ENCODE assay signal across 10 cellular contexts in the genomic region with DNA sequence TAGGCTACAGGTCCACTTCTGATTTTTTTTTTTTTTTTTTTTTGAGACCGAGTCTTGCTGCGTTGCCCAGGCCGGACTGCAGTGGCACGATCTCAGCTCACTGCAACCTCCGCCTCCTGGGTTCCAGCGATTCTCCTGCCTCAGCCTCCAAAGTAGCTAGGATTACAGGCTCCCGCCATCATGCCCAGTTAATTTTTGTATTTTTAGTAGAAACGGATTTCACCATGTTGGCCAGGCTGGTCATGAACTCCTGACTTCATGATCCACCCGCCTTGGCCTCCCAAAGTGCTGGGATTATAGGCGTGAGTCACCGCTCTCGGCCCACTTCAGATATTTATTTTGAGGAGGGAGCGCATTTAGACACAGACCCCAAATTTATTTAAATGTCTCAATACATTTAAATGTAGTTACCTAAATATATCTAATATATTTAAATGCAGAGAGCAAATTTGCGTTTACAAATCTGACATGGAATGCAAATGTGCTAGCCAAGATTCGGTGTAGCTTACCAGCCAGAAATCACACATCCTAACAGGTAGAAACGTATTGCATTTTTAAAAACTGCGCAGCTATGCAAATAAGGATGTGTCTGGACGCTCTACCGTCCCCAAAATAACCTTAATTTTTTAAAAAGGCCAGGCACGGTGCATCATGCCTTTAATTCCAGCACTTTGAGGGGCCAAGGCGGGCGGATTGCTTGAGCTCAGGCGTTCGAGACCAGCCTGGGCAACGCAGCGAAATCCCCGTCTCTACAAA. TPM values are rescaled to one million over a fixed set of nuclear protein-coding genes. Genes with fewer than 3 reads are reported as not detected.
DNase-seq lines count a peak whose midpoint lies in the region; ATAC-seq and TF ChIP-seq lines count a peak whose summit lies in the region.
"Not testable (repeated sequence)": the region's sequence is repeated elsewhere in the genome, so short reads cannot be mapped to it uniquely, and the experiment has no call there.
"Had no signal": no experiment of that assay in that cellular context is flagged by ENCODE, and none has a peak within 500 bp of the region (broad histone marks: within the 10 kb centered on the region; RNA-seq: fewer than 3 reads in every experiment).

No MANE protein-coding gene starts in this region.

- not testable (repeated sequence) for H3K36me3 Mint-ChIP-seq in activated T-cell treated with anti-CD3 and anti-CD28 coated beads, Interleukin-2, amount 50 U/mL, for 4 hours (ENCODE audit: insufficient read depth); naive B cell

- not testable (repeated sequence) for ATAC-seq in PC-3; activated T-cell treated with anti-CD3 and anti-CD28 coated beads, Interleukin-2, amount 50 U/mL, for 4 hours; naive B cell (ENCODE audit: low read depth in 2 of 2)

- H3K4me2 ChIP-seq in PC-3 (ENCODE audit: low read length) (peak overlapping the region; percentile 97), smooth muscle cell (peak overlapping the region; percentile 85)

- H3K36me3 ChIP-seq in HEK293 (ENCODE audit: control insufficient read depth in 2 of 2, insufficient read depth in 1 of 2, low read length in 2 of 2) (peaks cover 21 to 26% of the 10 kb centered on the region in 2 experiments; a peak in 2 of 3 replicates), left ventricle myocardium inferior (peaks cover 16% of the 10 kb centered on the region)
- H3K36me3 ChIP-seq in PC-3 (ENCODE audit: low read depth, low read length); smooth muscle cell (ENCODE audit: low read depth): not testable (repeated sequence)

- H3K9me2 ChIP-seq in PC-3 (replicated peaks; ENCODE audit: low read length): not testable (repeated sequence)

- 47% methylated on average over 27 of the region's 27 CpGs for WGBS in smooth muscle cell (ENCODE audit: low lambda C conversion rate)

- intact Hi-C loops in PC-3 (cut with micrococcal nuclease); left ventricle myocardium inferior (cut with micrococcal nuclease): not testable (repeated sequence)

- not testable (repeated sequence) for H3F3A ChIP-seq in PC-3 (ENCODE audit: low read length, unreplicated experiment); smooth muscle cell (ENCODE audit: low read depth)

- not testable (repeated sequence) for H3K9me3 Mint-ChIP-seq in activated T-cell treated with anti-CD3 and anti-CD28 coated beads, Interleukin-2, amount 50 U/mL, for 4 hours; naive B cell

- H3K79me2 ChIP-seq in PC-3 (ENCODE audit: low read length) (peaks cover 52% of the 10 kb centered on the region), smooth muscle cell (ENCODE audit: low read depth) (peaks cover 50% of the 10 kb centered on the region)

- BruUV-seq in PC-3 (replicated peaks; lab: Mats Ljungman, UMichigan): not testable (repeated sequence)

- H3K9ac ChIP-seq in PC-3 (ENCODE audit: low read length): peak overlapping the region; percentile 91
- peak overlapping the region; percentile 68 for H3K9ac ChIP-seq in smooth muscle cell (ENCODE audit: low read depth)

- H3K27me3 Mint-ChIP-seq in activated T-cell treated with anti-CD3 and anti-CD28 coated beads, Interleukin-2, amount 50 U/mL, for 4 hours (ENCODE audit: low read depth); naive B cell: not testable (repeated sequence)

- not testable (repeated sequence) for H3K4me1 ChIP-seq in HEK293 (ENCODE audit: control insufficient read depth, insufficient read depth, low read length); PC-3 (ENCODE audit: insufficient read depth, low read length); smooth muscle cell (ENCODE audit: low read depth)
- H3K4me1 ChIP-seq in left ventricle myocardium inferior: peaks cover 55% of the 10 kb centered on the region

- DNase-seq in AG09309 (ENCODE audit: low read depth); PC-3; activated T-cell treated with anti-CD3 and anti-CD28 coated beads, Interleukin-2, amount 50 U/mL, for 4 hours; coronary artery (ENCODE audit: low spot score); left ventricle myocardium inferior; naive B cell; smooth muscle cell (lab: John Stamatoyannopoulos, UW; ENCODE audit: unreplicated experiment): not testable (repeated sequence)

- peak overlapping the region in 2 of 6 donors; percentile 21 to 56 for H3K27ac Mint-ChIP-seq in naive B cell

- not testable (repeated sequence) for H4K20me1 ChIP-seq in PC-3 (ENCODE audit: low read length); smooth muscle cell (ENCODE audit: low read depth)

- peaks cover 32% of the 10 kb centered on the region for H3K4me1 Mint-ChIP-seq in activated T-cell treated with anti-CD3 and anti-CD28 coated beads, Interleukin-2, amount 50 U/mL, for 4 hours (ENCODE audit: low read depth)
- H3K4me1 Mint-ChIP-seq in naive B cell: peaks cover 17 to 30% (median 20%) of the 10 kb centered on the region in 3 donors

- H3K9me3 ChIP-seq in HEK293 (ENCODE audit: control insufficient read depth, insufficient read depth, low read depth, low read length); PC-3 (ENCODE audit: low read length); left ventricle myocardium inferior (replicated peaks); smooth muscle cell (replicated peaks; ENCODE audit: low read depth): not testable (repeated sequence)

- not testable (repeated sequence) for TF ChIP-seq CTCF in AG09309 (IDR thresholded peaks at IDR 0.05; ENCODE audit: control insufficient read depth, insufficient read depth, low read depth, low read length, missing control alignments); HEK293 (tag by site-specific recombination; IDR thresholded peaks at IDR 0.05); PC-3 (conservative IDR thresholded peaks at IDR 0.05; ENCODE audit: low read depth, low read length); coronary artery (IDR thresholded peaks at IDR 0.05); left ventricle myocardium inferior (IDR thresholded peaks at IDR 0.05; ENCODE audit: borderline replicate concordance); smooth muscle cell (IDR thresholded peaks at IDR 0.05; ENCODE audit: borderline replicate concordance, insufficient read depth, poor library complexity, severe bottlenecking)

- POLR2A ChIA-PET in HEK293 (lab: Yijun Ruan, JAX) (interaction anchor here (0.7 to 2.3 kb wide), 6 partner anchors 10 to 98 kb away, joined by 4 to 10 read pairs (median 6); no protein-coding TSS in a partner anchor), PC-3 (lab: Charles Lee; ENCODE audit: unreplicated experiment) (interaction anchor here (0.7 kb wide), 1 partner anchor 17 kb away, joined by 7 read pairs; no protein-coding TSS in a partner anchor)

- H2AFZ ChIP-seq in PC-3 (ENCODE audit: low read length); smooth muscle cell (ENCODE audit: low read depth): not testable (repeated sequence)

- not testable (repeated sequence) for H3K27me3 ChIP-seq in PC-3 (ENCODE audit: low read length); left ventricle myocardium inferior (ENCODE audit: low read depth); smooth muscle cell (ENCODE audit: low read depth)

- peak overlapping the region; percentile 89 for H3K4me3 Mint-ChIP-seq in activated T-cell treated with anti-CD3 and anti-CD28 coated beads, Interleukin-2, amount 50 U/mL, for 4 hours
- H3K4me3 Mint-ChIP-seq in naive B cell: peak overlapping the region in 7 of 8 donors; percentile 72 to 97 (median 94)

- H3K27ac ChIP-seq in HEK293 (ENCODE audit: extremely low read depth, low read depth, low read length); PC-3 (ENCODE audit: low read length): not testable (repeated sequence)
- H3K27ac ChIP-seq in coronary artery: peak overlapping the region in 1 of 2 donors; percentile 48
- peak overlapping the region; percentile 99 for H3K27ac ChIP-seq in left ventricle myocardium inferior (replicated peaks)
- H3K27ac ChIP-seq in smooth muscle cell (ENCODE audit: low read depth): peak overlapping the region; percentile 63

- CTCF ChIA-PET in HEK293 (lab: Yijun Ruan, JAX): interaction anchor here (0.7 to 2.0 kb wide), 3 partner anchors 11 to 99 kb away, joined by 3 to 13 read pairs (median 10); no protein-coding TSS in a partner anchor
- CTCF ChIA-PET in PC-3 (lab: Charles Lee): not testable (repeated sequence)

- H3K4me3 ChIP-seq in AG09309 (ENCODE audit: control insufficient read depth, low read depth, low read length) (peak overlapping the region; percentile 83), HEK293 (ENCODE audit: low read depth, low read length) (peak overlapping the region; percentile 69), PC-3 (ENCODE audit: low read length) (peak overlapping the region; percentile 88), coronary artery (peak overlapping the region; percentile 92), left ventricle myocardium inferior (peak overlapping the region; percentile 83), smooth muscle cell (peak overlapping the region; percentile 70)

RNA-seq across cellular contexts. Expression of gene PMS2, which starts 0.8 kb away (rescaled TPM):
- total RNA-seq in PC-3 (2014; rRNA removed) (14.3 and 16.2 TPM in 2 replicates), left ventricle myocardium inferior (5.6 TPM), smooth muscle cell (8.8 and 14.3 TPM in 2 replicates)
- total RNA-seq in activated T-cell treated with anti-CD3 and anti-CD28 coated beads, Interleukin-2, amount 50 U/mL, for 4 hours: 10 to 100 TPM; 21.3 to 22.9 (median 22.5) TPM
- polyA plus RNA-seq in naive B cell (ENCODE audit: low read depth in 6 of 6) (10 to 100 TPM in 3 of 6 donors, 1 to 10 TPM in 3; 2.9 to 12.9 (median 10.1) TPM), smooth muscle cell (5.4 and 7.2 TPM in 2 replicates)

RNA-seq across cellular contexts. Expression of gene AIMP2, which starts 1.1 kb away (rescaled TPM):
- total RNA-seq in PC-3 (2014; rRNA removed) (62.3 and 68.4 TPM in 2 replicates), left ventricle myocardium inferior (49.1 TPM), smooth muscle cell (28.5 and 43.7 TPM in 2 replicates)
- 100 to 1,000 TPM in 1 of 3 donors, 10 to 100 TPM in 2; 94.7 to 116 (median 99.7) TPM for total RNA-seq in activated T-cell treated with anti-CD3 and anti-CD28 coated beads, Interleukin-2, amount 50 U/mL, for 4 hours
- polyA plus RNA-seq in naive B cell (ENCODE audit: low read depth in 6 of 6) (10 to 100 TPM; 14.2 to 24.3 (median 17.1) TPM), smooth muscle cell (30.1 and 43.4 TPM in 2 replicates)

RNA-seq across cellular contexts. Expression of gene ANKRD61, which starts 23.2 kb away (rescaled TPM):
- total RNA-seq in PC-3 (2014; rRNA removed) (0.23 and 0.26 TPM in 2 replicates), left ventricle myocardium inferior (not detected), smooth muscle cell (not detected in 2 replicates)
- total RNA-seq in activated T-cell treated with anti-CD3 and anti-CD28 coated beads, Interleukin-2, amount 50 U/mL, for 4 hours: under 1 TPM; 0.16 to 0.35 (median 0.32) TPM
- polyA plus RNA-seq in naive B cell (ENCODE audit: low read depth in 6 of 6) (under 1 TPM in 4 of 6 donors, not detected in 2; 0.25 to 0.85 (median 0.41) TPM), smooth muscle cell (0.16 and 0.70 TPM in 2 replicates)
- total RNA-seq: lower leg skin had no signal

RNA-seq across cellular contexts. Expression of gene RSPH10B, which starts 37.5 kb away (rescaled TPM):
- total RNA-seq in PC-3 (2014; rRNA removed): not detected in 2 replicates
- under 1 TPM; 0.13 to 0.68 (median 0.18) TPM for total RNA-seq in activated T-cell treated with anti-CD3 and anti-CD28 coated beads, Interleukin-2, amount 50 U/mL, for 4 hours
- not detected for total RNA-seq in left ventricle myocardium inferior
- polyA plus RNA-seq in naive B cell (ENCODE audit: low read depth in 6 of 6): not detected
- 0.04 TPM in 1 of 2 replicates, not detected in the other for total RNA-seq in smooth muscle cell
- polyA plus RNA-seq in smooth muscle cell: not detected in 2 replicates
- total RNA-seq: subcutaneous adipose tissue had no signal

RNA-seq across cellular contexts. Expression of gene EIF2AK1, which starts 51.0 kb away (rescaled TPM):
- total RNA-seq in PC-3 (2014; rRNA removed) (239 and 325 TPM in 2 replicates), left ventricle myocardium inferior (48.4 TPM), smooth muscle cell (138 and 141 TPM in 2 replicates)
- 10 to 100 TPM; 77.9 to 86.7 (median 81.1) TPM for total RNA-seq in activated T-cell treated with anti-CD3 and anti-CD28 coated beads, Interleukin-2, amount 50 U/mL, for 4 hours
- polyA plus RNA-seq in naive B cell (ENCODE audit: low read depth in 6 of 6) (100 to 1,000 TPM in 1 of 6 donors, 10 to 100 TPM in 5; 72.1 to 104 (median 92.5) TPM), smooth muscle cell (95.5 and 106 TPM in 2 replicates)
